ENCODE assay signal across 20 cellular contexts in the genomic region with DNA sequence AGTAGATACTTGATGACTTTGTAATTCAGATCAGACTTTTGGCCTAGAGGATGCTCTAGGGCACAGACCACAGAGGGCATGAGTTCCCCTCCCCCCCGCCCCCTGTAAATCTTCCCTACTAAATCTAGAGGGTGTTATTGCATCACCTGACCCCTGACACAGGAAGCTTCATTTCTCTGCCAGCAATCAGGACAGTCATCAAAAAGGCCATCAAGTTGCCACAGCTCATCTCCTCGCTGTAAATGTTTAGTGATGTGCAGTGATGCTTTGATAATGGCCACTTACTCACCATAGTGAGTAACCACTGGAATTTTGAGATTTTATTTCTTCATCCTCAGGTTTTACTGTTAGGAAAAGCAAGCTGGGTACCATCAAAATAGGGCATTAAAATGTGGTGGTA.
DNase-seq lines count a peak whose midpoint lies in the region; ATAC-seq, FAIRE-seq and TF ChIP-seq lines count a peak whose summit lies in the region.
"Had no signal": no experiment of that assay in that cellular context is flagged by ENCODE, and none has a peak within 500 bp of the region (broad histone marks: within the 10 kb centered on the region; RNA-seq: fewer than 3 reads in every experiment).

No MANE protein-coding gene starts in this region.

- peaks cover 28% of the 10 kb centered on the region for H3K4me1 ChIP-seq in OCI-LY7 (ENCODE audit: insufficient read depth, low read length, poor library complexity, severe bottlenecking)
- H3K4me1 ChIP-seq in K562 (replicated peaks in 1 of 2; ENCODE audit: control insufficient read depth in 2 of 2, insufficient read depth in 2 of 2, low read length in 2 of 2), result peaks cover 0 to 3% of the 10 kb centered on the region in 2 experiments; a peak in 3 of 5 replicates
- no peaks in the 10 kb centered on the region for H3K4me1 ChIP-seq in adrenal gland (replicated peaks in 1 of 2)

- DNase-seq in Daoy (ENCODE audit: low read depth), result peak; percentile 44
- DNase-seq in OCI-LY7 (ENCODE audit: low spot score), result peak; percentile 32
- DNase-seq in K562 (ENCODE audit: extremely low read depth in 1 of 4, low spot score in 3 of 4), result no peak
- peak; percentile 89 for DNase-seq in left kidney (ENCODE audit: low read depth, low spot score)
- DNase-seq in frontal cortex (ENCODE audit: low spot score in 2 of 2), result no peak
- no peak for DNase-seq in SKM-1 treated with dmso at 0.1 percent for 144 hours (lab: John Stamatoyannopoulos, UW; ENCODE audit: unreplicated experiment)
- DNase-seq in adrenal gland, result no peak
- DNase-seq in anterior cingulate cortex (lab: John Stamatoyannopoulos, UW), result no peak
- DNase-seq: AML-193; CD4-positive, alpha-beta T cell; DMS79 treated with DMSO at 0.1 percent for 48 hours; MG63; NCI-H1105 treated with DMSO at 0.1 percent for 48 hours; NCI-H187; SHP77 had no signal

- intact Hi-C loops in OCI-LY7 (cut with micrococcal nuclease; ENCODE audit: unreplicated experiment) (no loop called here), K562 (cut with micrococcal nuclease) (no loop called here), adrenal gland (cut with DNase I) (loop anchor here in 1 of 2 donors (5.0 kb wide), 1 partner anchor 382 kb away; no protein-coding TSS in a partner anchor)

- WGBS in K562 (ENCODE audit: insufficient coverage, low coverage, missing lambda C conversion rate), result 0% methylated on average over 2 of the region's 2 CpGs
- 49 to 63% (median 53%) methylated on average over 2 of the region's 2 CpGs for WGBS in adrenal gland, 4 donors

- BruUV-seq in OCI-LY7 (replicated peaks; lab: Mats Ljungman, UMichigan) (no TSS peak), K562 (replicated peaks; lab: Mats Ljungman, UMichigan) (no TSS peak)

- H3K4me2 ChIP-seq in OCI-LY7 (ENCODE audit: low read length) (0 out of 2 replicates have a peak overlapping the region, but pooled peaks have one; percentile 12), K562 (ENCODE audit: insufficient read depth, low read length) (no peak overlapping the region)
- H3K4me2 ChIP-seq: GM23338, KMS-11 had no signal

- H3K27ac ChIP-seq in OCI-LY7 (ENCODE audit: low read depth, low read length, poor library complexity, severe bottlenecking), result no peak overlapping the region
- no peak overlapping the region for H3K27ac ChIP-seq in K562 (ENCODE audit: extremely low read depth, low read depth, low read length)
- H3K27ac ChIP-seq in adrenal gland, result no peak overlapping the region
- H3K27ac ChIP-seq: HL-60, KMS-11 had no signal

- H3K36me3 ChIP-seq in OCI-LY7 (ENCODE audit: insufficient read depth, low read length), result no peaks in the 10 kb centered on the region
- H3K36me3 ChIP-seq in K562 (ENCODE audit: control insufficient read depth, insufficient read depth, low read length), result no peaks in the 10 kb centered on the region
- H3K36me3 ChIP-seq in adrenal gland (replicated peaks in 1 of 2), result no peaks in the 10 kb centered on the region
- H3K36me3 ChIP-seq: MG63 had no signal

- TF ChIP-seq CTCF in OCI-LY7 (conservative IDR thresholded peaks at IDR 0.05; ENCODE audit: low read length) (no peak), K562 (IDR thresholded peaks at IDR 0.05 in 2 of 3, conservative IDR thresholded peaks at IDR 0.05 in 1 of 3; ENCODE audit: insufficient read depth in 2 of 3, low read depth in 1 of 3, low read length in 3 of 3) (no peak), adrenal gland (IDR thresholded peaks at IDR 0.05) (no peak)

- POLR2A ChIA-PET in OCI-LY7 (lab: Charles Lee) (interaction anchor here (0.6 to 2.1 kb wide), 6 partner anchors 10 to 856 kb away, joined by 3 to 10 read pairs (median 4); no protein-coding TSS in a partner anchor), K562 (lab: Yijun Ruan, JAX) (no interaction called here)

- H3K9me3 ChIP-seq in OCI-LY7 (ENCODE audit: low read length) (no peaks in the 10 kb centered on the region), K562 (replicated peaks; ENCODE audit: control insufficient read depth, insufficient read depth, low read depth, low read length) (no peaks in the 10 kb centered on the region), adrenal gland (replicated peaks in 1 of 3) (no peaks in the 10 kb centered on the region)
- H3K9me3 ChIP-seq: MG63 had no signal

- ATAC-seq in K562, result no peak
- ATAC-seq: GM23338, Panc1 had no signal

- in situ Hi-C loops in K562 (cut with MboI), result no loop called here

- H4K20me1 ChIP-seq in OCI-LY7 (ENCODE audit: insufficient read depth, low read length) (no peaks in the 10 kb centered on the region), K562 (replicated peaks; ENCODE audit: control insufficient read depth, insufficient read depth, low read length) (no peaks in the 10 kb centered on the region; the same call in 1 of the 2 replicates)

- no peak for TF ChIP-seq RAD21 in K562 (CRISPR knock-in tag; conservative IDR thresholded peaks at IDR 0.05 in 1 of 2, IDR thresholded peaks at IDR 0.05 in 1 of 2)

- H3K27me3 ChIP-seq in K562 (ENCODE audit: control insufficient read depth in 2 of 2, insufficient read depth in 2 of 2, low read length in 2 of 2), result peaks cover 0 to 5% of the 10 kb centered on the region in 2 experiments; a peak in 1 of 5 replicates
- no peaks in the 10 kb centered on the region for H3K27me3 ChIP-seq in adrenal gland
- H3K27me3 ChIP-seq: MG63 had no signal

- no peak overlapping the region for H3K9ac ChIP-seq in K562 (ENCODE audit: insufficient read depth in 1 of 2, low read depth in 2 of 2, low read length in 2 of 2)
- H3K9ac ChIP-seq: KMS-11 had no signal

- H3K4me3 ChIP-seq in OCI-LY7 (ENCODE audit: low read depth, low read length, poor library complexity, severe bottlenecking), result no peak overlapping the region
- H3K4me3 ChIP-seq in K562, result no peak overlapping the region
- no peak overlapping the region for H3K4me3 ChIP-seq in adrenal gland
- H3K4me3 ChIP-seq: GM23338, MG63 had no signal

- no peaks in the 10 kb centered on the region for H3K9me2 ChIP-seq in OCI-LY7 (ENCODE audit: insufficient read depth, low read length)

- H3K79me2 ChIP-seq in OCI-LY7 (ENCODE audit: insufficient read depth, low read depth, low read length) (no peaks in the 10 kb centered on the region), K562 (ENCODE audit: control insufficient read depth, insufficient read depth, low read length) (no peaks in the 10 kb centered on the region)

- CTCF ChIA-PET in OCI-LY7 (lab: Charles Lee; ENCODE audit: unreplicated experiment) (interaction anchor here (1.4 kb wide), 1 partner anchor 21 kb away, joined by 4 read pairs; no protein-coding TSS in a partner anchor), K562 (lab: Yijun Ruan, JAX; ENCODE audit: low intra/inter-chr PET ratio) (no interaction called here)

- no peak for TF ChIP-seq EP300 in K562 (IDR thresholded peaks at IDR 0.05; ENCODE audit: low read length)

- TF ChIP-seq POLR2A in K562 (conservative IDR thresholded peaks at IDR 0.05), result no peak
- no peak for TF ChIP-seq POLR2A in adrenal gland (IDR thresholded peaks at IDR 0.05)

- H2AFZ ChIP-seq in OCI-LY7 (ENCODE audit: low read length) (no peak overlapping the region), K562 (ENCODE audit: low read depth, low read length) (no peak overlapping the region)
- H2AFZ ChIP-seq: GM23338 had no signal

- no peaks in the 10 kb centered on the region for H3K9me1 ChIP-seq in K562 (ENCODE audit: control insufficient read depth, insufficient read depth, low read length)

- no peak for FAIRE-seq in K562 (lab: Jason Lieb, UNC)
- FAIRE-seq in frontal cortex (lab: Jason Lieb, UNC), result no peak
- FAIRE-seq: D721Med had no signal

TF ChIP-seq in K562, 482 proteins besides CTCF, POLR2A, EP300 and RAD21:
- TF ChIP-seq CEBPG (CRISPR knock-in tag; IDR thresholded peaks at IDR 0.05) (no peak), CEBPG (tag; conservative IDR thresholded peaks at IDR 0.05 in 1 of 2, IDR thresholded peaks at IDR 0.05 in 1 of 2) (peak; percentile 12 to 73; a peak in 3 of 4 replicates), XRCC5 (IDR thresholded peaks at IDR 0.05; ENCODE audit: low read depth, low read length) (no peak), FOSL1 (tag; conservative IDR thresholded peaks at IDR 0.05) (0 out of 2 replicates have a peak, but pooled peaks have one; percentile 23)

Comparison
In these comparisons a context has a peak if more than half of its experiments do, and no peak if none do; other contexts are left out.
1. DNase-seq: peak in Daoy (single experiment), OCI-LY7 (single experiment) and left kidney (single experiment); none in K562 (0 of 4), frontal cortex (0 of 2), SKM-1 treated with dmso at 0.1 percent for 144 hours (single experiment), adrenal gland (0 of 7) and anterior cingulate cortex (0 of 58).